In the genomic region with DNA sequence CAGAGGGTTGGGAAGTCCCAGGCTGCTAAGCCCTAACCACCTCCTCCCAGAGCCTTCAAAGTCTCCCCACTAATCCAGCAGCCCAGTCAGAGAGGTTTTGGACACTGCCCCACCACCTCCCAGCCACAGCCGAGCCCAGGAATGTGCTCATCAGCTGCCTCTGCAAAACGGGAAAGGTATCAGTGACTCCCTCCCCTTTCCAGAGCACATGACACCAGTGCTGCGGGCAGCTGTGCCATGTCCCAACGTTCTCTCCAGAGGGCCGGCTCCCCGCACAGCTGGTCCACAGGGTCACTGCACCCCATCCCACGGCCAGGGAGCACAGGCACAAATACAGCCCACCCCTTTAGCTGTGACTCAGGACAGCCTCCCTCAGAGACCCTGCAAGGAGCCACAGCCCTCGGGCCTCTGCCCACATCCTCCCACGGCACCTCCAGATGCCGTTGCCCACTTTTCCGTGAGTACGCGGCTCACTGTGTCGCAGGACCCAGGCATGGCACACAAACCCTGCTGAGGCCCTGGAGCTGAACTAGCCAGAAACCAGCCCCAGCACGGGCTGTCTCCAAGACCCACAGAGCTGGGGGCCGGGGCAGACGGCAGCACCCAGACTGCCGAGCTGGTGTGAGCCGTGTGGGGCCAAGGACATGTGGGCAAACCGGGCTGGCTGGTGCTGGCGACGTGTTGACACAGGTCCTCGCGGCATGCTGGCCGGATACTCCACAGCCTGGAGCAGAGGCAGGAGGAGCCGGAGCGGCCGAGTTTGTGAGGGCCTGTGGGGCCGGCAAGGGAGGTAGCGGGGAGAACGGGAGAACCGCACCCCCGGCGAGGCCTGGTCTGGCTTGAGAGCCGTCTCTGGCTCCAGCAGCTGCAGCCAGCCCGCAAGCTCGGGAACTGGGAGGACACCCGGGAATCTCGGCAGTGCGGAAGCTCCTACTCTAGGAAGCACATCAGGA, we compare ENCODE assay signal across 1 cellular context.
TF ChIP-seq lines count a peak whose summit lies in the region.

No MANE protein-coding gene starts in this region.

TF ChIP-seq in HepG2, 621 proteins besides CTCF, POLR2A, EP300 and RAD21 (continued from another document and continues in another):
- TF ChIP-seq, protein P1, sequence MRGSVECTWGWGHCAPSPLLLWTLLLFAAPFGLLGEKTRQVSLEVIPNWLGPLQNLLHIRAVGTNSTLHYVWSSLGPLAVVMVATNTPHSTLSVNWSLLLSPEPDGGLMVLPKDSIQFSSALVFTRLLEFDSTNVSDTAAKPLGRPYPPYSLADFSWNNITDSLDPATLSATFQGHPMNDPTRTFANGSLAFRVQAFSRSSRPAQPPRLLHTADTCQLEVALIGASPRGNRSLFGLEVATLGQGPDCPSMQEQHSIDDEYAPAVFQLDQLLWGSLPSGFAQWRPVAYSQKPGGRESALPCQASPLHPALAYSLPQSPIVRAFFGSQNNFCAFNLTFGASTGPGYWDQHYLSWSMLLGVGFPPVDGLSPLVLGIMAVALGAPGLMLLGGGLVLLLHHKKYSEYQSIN (CRISPR knock-in tag; IDR thresholded peaks at IDR 0.05; ENCODE audit: borderline replicate concordance): no peak
- TF ChIP-seq ATF7-NPFF (CRISPR knock-in tag; IDR thresholded peaks at IDR 0.05; ENCODE audit: low read depth) (no peak), CC2D1A (CRISPR knock-in tag; IDR thresholded peaks at IDR 0.05) (no peak), ZNF101 (CRISPR knock-in tag; IDR thresholded peaks at IDR 0.05; ENCODE audit: borderline replicate concordance, low read depth) (no peak), ZZZ3 (CRISPR knock-in tag; IDR thresholded peaks at IDR 0.05; ENCODE audit: borderline replicate concordance) (no peak), ZNF572 (CRISPR knock-in tag; IDR thresholded peaks at IDR 0.05) (no peak), SATB2 (CRISPR knock-in tag; IDR thresholded peaks at IDR 0.05) (no peak), KLF9 (CRISPR knock-in tag; IDR thresholded peaks at IDR 0.05; ENCODE audit: low read depth) (no peak), ZFYVE20 (CRISPR knock-in tag; IDR thresholded peaks at IDR 0.05; ENCODE audit: borderline replicate concordance, low read depth) (no peak), ZNF713 (CRISPR knock-in tag; IDR thresholded peaks at IDR 0.05) (no peak), RXRA (CRISPR knock-in tag; IDR thresholded peaks at IDR 0.05) (0 out of 2 replicates have a peak, but pooled peaks have one; percentile 23), CHD4 (IDR thresholded peaks at IDR 0.05; ENCODE audit: borderline replicate concordance, low read length) (no peak), ELF3 (CRISPR knock-in tag; IDR thresholded peaks at IDR 0.05) (no peak), SCMH1 (CRISPR knock-in tag; IDR thresholded peaks at IDR 0.05; ENCODE audit: borderline replicate concordance) (no peak), ZNF225 (CRISPR knock-in tag; IDR thresholded peaks at IDR 0.05) (peak; percentile 75; the same call in 1 of the 2 replicates), CREB1 (IDR thresholded peaks at IDR 0.05) (no peak), CREB1 (CRISPR knock-in tag; IDR thresholded peaks at IDR 0.05) (no peak), ZNF781 (CRISPR knock-in tag; IDR thresholded peaks at IDR 0.05; ENCODE audit: borderline replicate concordance, not compliant biosample characterization) (no peak), BRCA1 (CRISPR knock-in tag; IDR thresholded peaks at IDR 0.05) (no peak), HDAC6 (IDR thresholded peaks at IDR 0.05; ENCODE audit: low read depth, low read length) (no peak), HDAC2 (CRISPR knock-in tag; IDR thresholded peaks at IDR 0.05) (no peak), XBP1 (CRISPR knock-in tag; IDR thresholded peaks at IDR 0.05) (no peak)
- TF ChIP-seq, protein P2, sequence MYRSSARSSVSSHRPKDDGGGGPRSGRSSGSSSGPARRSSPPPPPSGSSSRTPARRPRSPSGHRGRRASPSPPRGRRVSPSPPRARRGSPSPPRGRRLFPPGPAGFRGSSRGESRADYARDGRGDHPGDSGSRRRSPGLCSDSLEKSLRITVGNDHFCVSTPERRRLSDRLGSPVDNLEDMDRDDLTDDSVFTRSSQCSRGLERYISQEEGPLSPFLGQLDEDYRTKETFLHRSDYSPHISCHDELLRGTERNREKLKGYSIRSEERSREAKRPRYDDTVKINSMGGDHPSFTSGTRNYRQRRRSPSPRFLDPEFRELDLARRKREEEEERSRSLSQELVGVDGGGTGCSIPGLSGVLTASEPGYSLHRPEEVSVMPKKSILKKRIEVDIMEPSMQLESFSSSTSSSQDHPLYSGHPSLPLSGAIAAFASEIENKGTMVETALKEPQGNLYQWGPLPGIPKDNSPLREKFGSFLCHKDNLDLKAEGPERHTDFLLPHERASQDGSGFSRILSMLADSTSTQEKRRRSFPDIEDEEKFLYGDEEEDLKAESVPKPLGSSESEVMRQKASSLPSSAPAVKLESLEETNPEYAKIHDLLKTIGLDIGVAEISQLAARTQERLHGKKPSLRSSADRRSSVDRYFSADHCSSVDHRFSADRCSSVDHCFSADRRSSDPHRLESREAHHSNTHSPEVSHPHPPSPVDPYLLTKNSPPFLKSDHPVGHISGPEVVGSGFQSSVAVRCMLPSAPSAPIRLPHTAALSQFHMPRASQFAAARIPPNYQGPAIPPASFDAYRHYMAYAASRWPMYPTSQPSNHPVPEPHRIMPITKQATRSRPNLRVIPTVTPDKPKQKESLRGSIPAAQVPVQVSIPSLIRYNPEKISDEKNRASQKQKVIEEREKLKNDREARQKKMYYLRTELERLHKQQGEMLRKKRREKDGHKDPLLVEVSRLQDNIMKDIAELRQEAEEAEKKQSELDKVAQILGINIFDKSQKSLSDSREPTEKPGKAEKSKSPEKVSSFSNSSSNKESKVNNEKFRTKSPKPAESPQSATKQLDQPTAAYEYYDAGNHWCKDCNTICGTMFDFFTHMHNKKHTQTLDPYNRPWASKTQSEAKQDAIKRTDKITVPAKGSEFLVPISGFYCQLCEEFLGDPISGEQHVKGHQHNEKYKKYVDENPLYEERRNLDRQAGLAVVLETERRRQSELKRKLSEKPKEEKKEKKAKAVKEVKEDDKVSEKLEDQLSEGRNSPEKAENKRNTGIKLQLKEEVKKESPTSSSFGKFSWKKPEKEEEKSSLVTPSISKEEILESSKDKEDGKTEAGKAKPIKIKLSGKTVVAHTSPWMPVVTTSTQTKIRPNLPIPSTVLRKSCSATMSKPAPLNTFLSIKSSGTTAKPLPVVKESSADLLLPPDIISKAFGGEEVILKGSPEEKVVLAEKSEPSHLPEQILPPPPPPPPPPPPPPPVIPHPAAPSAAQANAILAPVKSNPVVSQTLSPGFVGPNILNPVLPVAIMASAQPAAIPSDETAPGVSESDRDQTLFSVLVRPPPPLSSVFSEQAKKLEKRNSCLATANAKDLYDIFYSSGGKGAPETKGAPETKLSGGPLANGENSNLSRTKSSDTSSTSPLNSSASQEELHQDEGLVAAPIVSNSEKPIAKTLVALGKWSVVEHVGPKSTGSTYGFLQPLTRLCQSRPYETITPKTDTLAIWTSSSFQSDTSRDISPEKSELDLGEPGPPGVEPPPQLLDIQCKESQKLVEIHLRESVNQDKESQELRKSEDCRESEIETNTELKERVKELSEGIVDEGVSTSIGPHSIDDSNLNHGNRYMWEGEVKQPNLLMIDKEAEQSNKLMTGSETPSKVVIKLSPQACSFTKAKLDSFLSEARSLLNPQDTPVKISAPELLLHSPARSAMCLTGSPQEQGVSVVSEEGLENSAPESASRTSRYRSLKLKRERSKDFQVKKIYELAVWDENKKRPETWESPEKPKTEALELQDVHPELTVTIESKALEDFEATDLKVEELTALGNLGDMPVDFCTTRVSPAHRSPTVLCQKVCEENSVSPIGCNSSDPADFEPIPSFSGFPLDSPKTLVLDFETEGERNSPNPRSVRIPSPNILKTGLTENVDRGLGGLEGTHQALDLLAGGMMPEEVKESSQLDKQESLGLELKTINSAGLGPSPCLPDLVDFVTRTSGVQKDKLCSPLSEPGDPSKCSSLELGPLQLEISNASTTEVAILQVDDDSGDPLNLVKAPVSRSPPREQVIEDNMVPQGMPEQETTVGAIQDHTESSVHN (CRISPR knock-in tag; IDR thresholded peaks at IDR 0.05): no peak
- TF ChIP-seq, protein P3, sequence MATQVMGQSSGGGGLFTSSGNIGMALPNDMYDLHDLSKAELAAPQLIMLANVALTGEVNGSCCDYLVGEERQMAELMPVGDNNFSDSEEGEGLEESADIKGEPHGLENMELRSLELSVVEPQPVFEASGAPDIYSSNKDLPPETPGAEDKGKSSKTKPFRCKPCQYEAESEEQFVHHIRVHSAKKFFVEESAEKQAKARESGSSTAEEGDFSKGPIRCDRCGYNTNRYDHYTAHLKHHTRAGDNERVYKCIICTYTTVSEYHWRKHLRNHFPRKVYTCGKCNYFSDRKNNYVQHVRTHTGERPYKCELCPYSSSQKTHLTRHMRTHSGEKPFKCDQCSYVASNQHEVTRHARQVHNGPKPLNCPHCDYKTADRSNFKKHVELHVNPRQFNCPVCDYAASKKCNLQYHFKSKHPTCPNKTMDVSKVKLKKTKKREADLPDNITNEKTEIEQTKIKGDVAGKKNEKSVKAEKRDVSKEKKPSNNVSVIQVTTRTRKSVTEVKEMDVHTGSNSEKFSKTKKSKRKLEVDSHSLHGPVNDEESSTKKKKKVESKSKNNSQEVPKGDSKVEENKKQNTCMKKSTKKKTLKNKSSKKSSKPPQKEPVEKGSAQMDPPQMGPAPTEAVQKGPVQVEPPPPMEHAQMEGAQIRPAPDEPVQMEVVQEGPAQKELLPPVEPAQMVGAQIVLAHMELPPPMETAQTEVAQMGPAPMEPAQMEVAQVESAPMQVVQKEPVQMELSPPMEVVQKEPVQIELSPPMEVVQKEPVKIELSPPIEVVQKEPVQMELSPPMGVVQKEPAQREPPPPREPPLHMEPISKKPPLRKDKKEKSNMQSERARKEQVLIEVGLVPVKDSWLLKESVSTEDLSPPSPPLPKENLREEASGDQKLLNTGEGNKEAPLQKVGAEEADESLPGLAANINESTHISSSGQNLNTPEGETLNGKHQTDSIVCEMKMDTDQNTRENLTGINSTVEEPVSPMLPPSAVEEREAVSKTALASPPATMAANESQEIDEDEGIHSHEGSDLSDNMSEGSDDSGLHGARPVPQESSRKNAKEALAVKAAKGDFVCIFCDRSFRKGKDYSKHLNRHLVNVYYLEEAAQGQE (IDR thresholded peaks at IDR 0.05; ENCODE audit: borderline replicate concordance in 1 of 2, low read depth in 1 of 2, low read length in 2 of 2): no peak
- TF ChIP-seq, protein P4, sequence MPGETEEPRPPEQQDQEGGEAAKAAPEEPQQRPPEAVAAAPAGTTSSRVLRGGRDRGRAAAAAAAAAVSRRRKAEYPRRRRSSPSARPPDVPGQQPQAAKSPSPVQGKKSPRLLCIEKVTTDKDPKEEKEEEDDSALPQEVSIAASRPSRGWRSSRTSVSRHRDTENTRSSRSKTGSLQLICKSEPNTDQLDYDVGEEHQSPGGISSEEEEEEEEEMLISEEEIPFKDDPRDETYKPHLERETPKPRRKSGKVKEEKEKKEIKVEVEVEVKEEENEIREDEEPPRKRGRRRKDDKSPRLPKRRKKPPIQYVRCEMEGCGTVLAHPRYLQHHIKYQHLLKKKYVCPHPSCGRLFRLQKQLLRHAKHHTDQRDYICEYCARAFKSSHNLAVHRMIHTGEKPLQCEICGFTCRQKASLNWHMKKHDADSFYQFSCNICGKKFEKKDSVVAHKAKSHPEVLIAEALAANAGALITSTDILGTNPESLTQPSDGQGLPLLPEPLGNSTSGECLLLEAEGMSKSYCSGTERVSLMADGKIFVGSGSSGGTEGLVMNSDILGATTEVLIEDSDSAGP (CRISPR knock-in tag; IDR thresholded peaks at IDR 0.05; ENCODE audit: borderline replicate concordance): peak; percentile 1; the same call in 1 of the 2 replicates
- TF ChIP-seq, protein P5, sequence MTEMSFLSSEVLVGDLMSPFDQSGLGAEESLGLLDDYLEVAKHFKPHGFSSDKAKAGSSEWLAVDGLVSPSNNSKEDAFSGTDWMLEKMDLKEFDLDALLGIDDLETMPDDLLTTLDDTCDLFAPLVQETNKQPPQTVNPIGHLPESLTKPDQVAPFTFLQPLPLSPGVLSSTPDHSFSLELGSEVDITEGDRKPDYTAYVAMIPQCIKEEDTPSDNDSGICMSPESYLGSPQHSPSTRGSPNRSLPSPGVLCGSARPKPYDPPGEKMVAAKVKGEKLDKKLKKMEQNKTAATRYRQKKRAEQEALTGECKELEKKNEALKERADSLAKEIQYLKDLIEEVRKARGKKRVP (CRISPR knock-in tag; IDR thresholded peaks at IDR 0.05): no peak
- TF ChIP-seq, protein P6, sequence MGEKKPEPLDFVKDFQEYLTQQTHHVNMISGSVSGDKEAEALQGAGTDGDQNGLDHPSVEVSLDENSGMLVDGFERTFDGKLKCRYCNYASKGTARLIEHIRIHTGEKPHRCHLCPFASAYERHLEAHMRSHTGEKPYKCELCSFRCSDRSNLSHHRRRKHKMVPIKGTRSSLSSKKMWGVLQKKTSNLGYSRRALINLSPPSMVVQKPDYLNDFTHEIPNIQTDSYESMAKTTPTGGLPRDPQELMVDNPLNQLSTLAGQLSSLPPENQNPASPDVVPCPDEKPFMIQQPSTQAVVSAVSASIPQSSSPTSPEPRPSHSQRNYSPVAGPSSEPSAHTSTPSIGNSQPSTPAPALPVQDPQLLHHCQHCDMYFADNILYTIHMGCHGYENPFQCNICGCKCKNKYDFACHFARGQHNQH (CRISPR knock-in tag; IDR thresholded peaks at IDR 0.05): no peak
- TF ChIP-seq, protein P7, sequence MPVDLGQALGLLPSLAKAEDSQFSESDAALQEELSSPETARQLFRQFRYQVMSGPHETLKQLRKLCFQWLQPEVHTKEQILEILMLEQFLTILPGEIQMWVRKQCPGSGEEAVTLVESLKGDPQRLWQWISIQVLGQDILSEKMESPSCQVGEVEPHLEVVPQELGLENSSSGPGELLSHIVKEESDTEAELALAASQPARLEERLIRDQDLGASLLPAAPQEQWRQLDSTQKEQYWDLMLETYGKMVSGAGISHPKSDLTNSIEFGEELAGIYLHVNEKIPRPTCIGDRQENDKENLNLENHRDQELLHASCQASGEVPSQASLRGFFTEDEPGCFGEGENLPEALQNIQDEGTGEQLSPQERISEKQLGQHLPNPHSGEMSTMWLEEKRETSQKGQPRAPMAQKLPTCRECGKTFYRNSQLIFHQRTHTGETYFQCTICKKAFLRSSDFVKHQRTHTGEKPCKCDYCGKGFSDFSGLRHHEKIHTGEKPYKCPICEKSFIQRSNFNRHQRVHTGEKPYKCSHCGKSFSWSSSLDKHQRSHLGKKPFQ (CRISPR knock-in tag; IDR thresholded peaks at IDR 0.05; ENCODE audit: insufficient replicate concordance): no peak
- TF ChIP-seq, protein P8, sequence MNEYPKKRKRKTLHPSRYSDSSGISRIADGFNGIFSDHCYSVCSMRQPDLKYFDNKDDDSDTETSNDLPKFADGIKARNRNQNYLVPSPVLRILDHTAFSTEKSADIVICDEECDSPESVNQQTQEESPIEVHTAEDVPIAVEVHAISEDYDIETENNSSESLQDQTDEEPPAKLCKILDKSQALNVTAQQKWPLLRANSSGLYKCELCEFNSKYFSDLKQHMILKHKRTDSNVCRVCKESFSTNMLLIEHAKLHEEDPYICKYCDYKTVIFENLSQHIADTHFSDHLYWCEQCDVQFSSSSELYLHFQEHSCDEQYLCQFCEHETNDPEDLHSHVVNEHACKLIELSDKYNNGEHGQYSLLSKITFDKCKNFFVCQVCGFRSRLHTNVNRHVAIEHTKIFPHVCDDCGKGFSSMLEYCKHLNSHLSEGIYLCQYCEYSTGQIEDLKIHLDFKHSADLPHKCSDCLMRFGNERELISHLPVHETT (CRISPR knock-in tag; conservative IDR thresholded peaks at IDR 0.05): no peak
